8 cellular contexts compared by ENCODE assay signal in the genomic region with DNA sequence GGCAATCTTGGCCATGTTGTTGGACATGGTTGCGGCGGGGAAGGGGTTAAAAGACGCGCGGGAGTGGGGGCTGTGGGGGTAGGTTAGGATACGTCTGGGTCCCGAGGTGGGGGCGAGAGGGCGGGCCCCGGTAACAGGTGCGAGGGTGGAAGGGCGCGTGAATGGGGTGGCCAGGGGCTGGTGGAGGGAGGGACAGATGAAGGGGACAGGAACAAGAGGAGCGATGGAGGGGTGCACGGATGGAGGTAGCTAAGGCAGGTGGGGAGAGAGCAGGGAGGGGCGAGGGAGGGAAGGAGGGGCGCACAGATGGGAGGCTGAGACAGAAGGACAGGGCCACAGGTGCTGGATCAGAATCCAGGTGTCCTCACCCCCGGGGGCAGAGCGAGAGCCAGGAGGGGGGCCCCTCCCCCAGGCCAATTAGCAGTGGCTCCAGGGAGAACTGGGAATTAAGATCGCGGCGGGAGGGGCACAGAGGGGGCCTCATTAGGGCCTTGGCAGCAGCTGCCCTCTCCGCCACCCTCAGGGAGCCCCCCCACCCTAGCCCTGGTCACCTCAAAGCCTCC. TPM values are rescaled to one million over a fixed set of nuclear protein-coding genes. Genes with fewer than 3 reads are reported as not detected.
DNase-seq lines count a peak whose midpoint lies in the region; ATAC-seq and TF ChIP-seq lines count a peak whose summit lies in the region.

No MANE protein-coding gene starts in this region.

- H3K4me3 Mint-ChIP-seq in activated CD4-positive, alpha-beta T cell treated with anti-CD3 and anti-CD28 coated beads, Interleukin-2, amount 10 ng/mL, durations not matched to agents 24 days and 14 days: peak overlapping the region; percentile 87
- H3K4me3 Mint-ChIP-seq in effector memory CD8-positive, alpha-beta T cell: peak overlapping the region; percentile 61 to 68

- H3K9me3 ChIP-seq in spleen: no peaks in the 10 kb centered on the region

- H3K27ac ChIP-seq in spleen: peak overlapping the region in 1 of 8 donors; percentile 45

- peaks cover 5% of the 10 kb centered on the region for H3K27me3 Mint-ChIP-seq in activated CD4-positive, alpha-beta T cell treated with anti-CD3 and anti-CD28 coated beads, Interleukin-2, amount 10 ng/mL, durations not matched to agents 24 days and 14 days
- peaks cover 17 to 41% of the 10 kb centered on the region in 2 donors for H3K27me3 Mint-ChIP-seq in effector memory CD8-positive, alpha-beta T cell

- in situ Hi-C loops in GM13977 (cut with MboI; ENCODE audit: low pct_unique_long_range_greater_than_20kb, low sequenced_read_pairs, unreplicated experiment): no loop called here

- no peak for TF ChIP-seq POLR2A in spleen (IDR thresholded peaks at IDR 0.05)

- no peak overlapping the region for H3K27ac Mint-ChIP-seq in activated CD4-positive, alpha-beta T cell treated with anti-CD3 and anti-CD28 coated beads, Interleukin-2, amount 10 ng/mL, durations not matched to agents 24 days and 14 days
- no peak overlapping the region for H3K27ac Mint-ChIP-seq in effector memory CD8-positive, alpha-beta T cell

- no peaks in the 10 kb centered on the region for H3K36me3 ChIP-seq in spleen

- no peaks in the 10 kb centered on the region for H3K9me3 Mint-ChIP-seq in activated CD4-positive, alpha-beta T cell treated with anti-CD3 and anti-CD28 coated beads, Interleukin-2, amount 10 ng/mL, durations not matched to agents 24 days and 14 days
- no peaks in the 10 kb centered on the region for H3K9me3 Mint-ChIP-seq in effector memory CD8-positive, alpha-beta T cell

- intact Hi-C loops in activated CD4-positive, alpha-beta T cell treated with anti-CD3 and anti-CD28 coated beads, Interleukin-2, amount 10 ng/mL, durations not matched to agents 24 days and 14 days (cut with micrococcal nuclease): loop anchor here (1.0 kb wide), 2 partner anchors 9 to 27 kb away; a partner anchor contains a TSS
- intact Hi-C loops in spleen (cut with DNase I; ENCODE audit: low total_unique reads): no loop called here

- DNase-seq in activated CD4-positive, alpha-beta T cell treated with anti-CD3 and anti-CD28 coated beads, Interleukin-2, amount 10 ng/mL, durations not matched to agents 24 days and 14 days: no peak
- no peak for DNase-seq in activated CD4-positive, alpha-beta T cell treated with anti-CD3 and anti-CD28 coated beads, Interleukin-2, amount 50 U/mL, for 4 hours
- peak; percentile 85 for DNase-seq in NCI-H82 (lab: John Stamatoyannopoulos, UW)
- DNase-seq in effector memory CD8-positive, alpha-beta T cell: no peak
- peak; percentile 74 for DNase-seq in spleen
- DNase-seq in DMS114 treated with DMSO at 0.1 percent for 48 hours (lab: John Stamatoyannopoulos, UW; ENCODE audit: unreplicated experiment): no peak
- no peak for DNase-seq in GM13977 (ENCODE audit: low spot score)

- peaks cover 3% of the 10 kb centered on the region for H3K36me3 Mint-ChIP-seq in activated CD4-positive, alpha-beta T cell treated with anti-CD3 and anti-CD28 coated beads, Interleukin-2, amount 10 ng/mL, durations not matched to agents 24 days and 14 days (ENCODE audit: low read depth)
- H3K36me3 Mint-ChIP-seq in effector memory CD8-positive, alpha-beta T cell (ENCODE audit: insufficient read depth): peaks cover 4% of the 10 kb centered on the region

- H3K4me1 ChIP-seq in spleen: peaks cover 21 to 74% (median 51%) of the 10 kb centered on the region in 6 donors

- 6 to 10% (median 7%) methylated on average over 23 of the region's 23 CpGs for WGBS in spleen, 5 donors

- H3K4me1 Mint-ChIP-seq in activated CD4-positive, alpha-beta T cell treated with anti-CD3 and anti-CD28 coated beads, Interleukin-2, amount 10 ng/mL, durations not matched to agents 24 days and 14 days: peaks cover 15% of the 10 kb centered on the region
- H3K4me1 Mint-ChIP-seq in effector memory CD8-positive, alpha-beta T cell (ENCODE audit: low read depth in 2 of 2): peaks cover 12 to 14% of the 10 kb centered on the region in 2 donors

- H3K27me3 ChIP-seq in spleen (replicated peaks in 1 of 7): peaks cover 0 to 74% (median 12%) of the 10 kb centered on the region in 7 donors

- no peak for TF ChIP-seq CTCF in spleen (IDR thresholded peaks at IDR 0.05 in 8 of 11, conservative IDR thresholded peaks at IDR 0.05 in 3 of 11)
- TF ChIP-seq CTCF in GM13977 (IDR thresholded peaks at IDR 0.05; ENCODE audit: extremely low read depth, insufficient read depth, missing control alignments): no peak

- ATAC-seq in effector memory CD8-positive, alpha-beta T cell (replicated peaks): no peak
- ATAC-seq in HG02870 (IDR thresholded peaks at IDR 0.05; ENCODE audit: unreplicated experiment): no peak

- peak overlapping the region in 4 of 8 donors; percentile 16 to 61 (median 22) for H3K4me3 ChIP-seq in spleen

RNA-seq across cellular contexts. Expression of a gene that starts 1.3 kb away (rescaled TPM):
- total RNA-seq in activated CD4-positive, alpha-beta T cell treated with anti-CD3 and anti-CD28 coated beads, Interleukin-2, amount 10 ng/mL, durations not matched to agents 24 days and 14 days: 13.3 and 14.1 TPM in 2 replicates
- total RNA-seq in spleen: not detected
- not detected for polyA plus RNA-seq in spleen

RNA-seq across cellular contexts. Expression of a gene that starts 9.8 kb away (rescaled TPM):
- total RNA-seq in activated CD4-positive, alpha-beta T cell treated with anti-CD3 and anti-CD28 coated beads, Interleukin-2, amount 10 ng/mL, durations not matched to agents 24 days and 14 days: 194 TPM in 2 replicates
- total RNA-seq in spleen: 10 to 100 TPM in 3 of 7 donors, 1 to 10 TPM in 4; 5.4 to 18.6 (median 8.6) TPM
- 1 to 10 TPM; 5.7 to 9.1 (median 5.9) TPM for polyA plus RNA-seq in spleen

RNA-seq across cellular contexts. Expression of a gene that starts 26.2 kb away (rescaled TPM):
- 3.2 and 3.7 TPM in 2 replicates for total RNA-seq in activated CD4-positive, alpha-beta T cell treated with anti-CD3 and anti-CD28 coated beads, Interleukin-2, amount 10 ng/mL, durations not matched to agents 24 days and 14 days
- 10 to 100 TPM in 1 of 7 donors, 1 to 10 TPM in 6; 4.9 to 10.4 (median 6.1) TPM for total RNA-seq in spleen
- polyA plus RNA-seq in spleen: 1 to 10 TPM; 1.6 to 4.1 (median 3.2) TPM

RNA-seq across cellular contexts. Expression of a gene that starts 33.6 kb away (rescaled TPM):
- total RNA-seq in activated CD4-positive, alpha-beta T cell treated with anti-CD3 and anti-CD28 coated beads, Interleukin-2, amount 10 ng/mL, durations not matched to agents 24 days and 14 days: 477 and 479 TPM in 2 replicates
- 100 to 1,000 TPM; 121 to 197 (median 143) TPM for total RNA-seq in spleen
- 100 to 1,000 TPM in 2 of 3 donors, 10 to 100 TPM in 1; 78.1 to 167 (median 111) TPM for polyA plus RNA-seq in spleen

Comparison
In these comparisons a context has a peak if more than half of its experiments do, and no peak if none do; other contexts are left out.
1. DNase-seq: peak in NCI-H82 (single experiment) and spleen (single experiment); none in activated CD4-positive, alpha-beta T cell treated with anti-CD3 and anti-CD28 coated beads, Interleukin-2, amount 10 ng/mL, durations not matched to agents 24 days and 14 days (single experiment), activated CD4-positive, alpha-beta T cell treated with anti-CD3 and anti-CD28 coated beads, Interleukin-2, amount 50 U/mL, for 4 hours (0 of 2), effector memory CD8-positive, alpha-beta T cell (0 of 3), DMS114 treated with DMSO at 0.1 percent for 48 hours (single experiment) and GM13977 (single experiment).